20 cellular contexts compared by ENCODE assay signal in the genomic region with DNA sequence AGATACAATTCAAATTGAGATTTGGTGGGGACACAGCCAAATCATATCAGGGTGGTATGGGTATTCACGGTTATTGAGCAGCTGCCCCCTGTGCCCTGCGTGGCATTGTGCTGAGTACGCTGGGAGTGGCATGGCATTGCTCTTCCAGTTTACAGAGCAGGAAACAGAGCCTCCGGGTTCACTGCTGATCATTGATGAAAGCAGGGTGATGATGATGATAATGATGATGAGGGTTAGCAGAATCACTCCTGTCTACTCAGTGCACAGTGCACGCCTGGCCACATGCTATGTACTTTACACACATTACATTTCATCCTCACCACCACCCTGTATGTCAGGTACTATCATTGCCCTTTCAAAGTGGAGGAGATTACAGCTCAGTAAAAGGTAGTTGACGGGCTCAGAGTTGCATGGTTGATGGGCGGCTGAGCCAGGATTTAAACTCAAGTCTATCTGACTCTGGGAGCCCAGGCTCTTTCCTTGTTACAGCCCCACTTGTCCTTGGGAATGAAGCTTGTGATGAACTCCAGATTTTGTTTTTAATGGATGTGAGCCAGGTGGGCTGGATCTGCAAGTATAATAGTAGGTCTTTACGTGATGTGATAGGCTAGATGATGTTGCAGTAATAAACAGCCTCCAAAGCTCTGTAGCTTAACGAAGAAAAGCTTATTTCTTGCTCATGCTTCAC.
DNase-seq lines count a peak whose midpoint lies in the region; ATAC-seq, FAIRE-seq and TF ChIP-seq lines count a peak whose summit lies in the region.
"Had no signal": no experiment of that assay in that cellular context is flagged by ENCODE, and none has a peak within 500 bp of the region (broad histone marks: within the 10 kb centered on the region; RNA-seq: fewer than 3 reads in every experiment).

No MANE protein-coding gene starts in this region.

- H3K27ac ChIP-seq in RWPE1 (peak overlapping the region; percentile 79), kidney (ENCODE audit: low read depth in 2 of 2, low read length in 2 of 2) (peak overlapping the region; percentile 88 to 89), stomach smooth muscle (ENCODE audit: low read length) (peak overlapping the region; percentile 66)
- H3K27ac ChIP-seq: BLaER1 treated with 17β-estradiol and CSF1 and Interleukin-3, amounts not matched to agents 10 nM and 100 nM had no signal

- POLR2A ChIA-PET in RWPE1 (lab: Yijun Ruan, JAX; ENCODE audit: low non-redundant PET) = no interaction called here

- FAIRE-seq in endometrium (lab: Jason Lieb, UNC) (peak; percentile 83), kidney (lab: Jason Lieb, UNC) (no peak)

- no peak for ATAC-seq in mucosa of descending colon
- no peak for ATAC-seq in stimulated activated naive CD8-positive, alpha-beta T cell treated with anti-CD3 and anti-CD28 coated beads, Interleukin-15, Interleukin-2, amounts not matched to agents 100 U/mL and 50 U/mL, for 24 hours

- H3K4me1 ChIP-seq in kidney (ENCODE audit: control insufficient read depth in 1 of 2, insufficient read depth in 1 of 2, low read depth in 1 of 2, low read length in 2 of 2) (peaks cover 76 to 89% of the 10 kb centered on the region in 2 donors), stomach smooth muscle (ENCODE audit: control insufficient read depth, insufficient read depth, low read length) (peaks cover 33% of the 10 kb centered on the region), mucosa of descending colon (ENCODE audit: low read depth) (peaks cover 22% of the 10 kb centered on the region)
- H3K4me1 ChIP-seq: uterus had no signal

- no peaks in the 10 kb centered on the region for H3K27me3 ChIP-seq in stomach smooth muscle (ENCODE audit: control insufficient read depth in 1 of 2, insufficient read depth in 2 of 2, low read length in 2 of 2)
- H3K27me3 ChIP-seq: BLaER1 treated with 17β-estradiol and CSF1 and Interleukin-3, amounts not matched to agents 10 nM and 100 nM; uterus had no signal

- CTCF ChIA-PET in RWPE1 (lab: Yijun Ruan, JAX) = interaction anchor here (0.6 to 1.3 kb wide), 3 partner anchors 24 to 38 kb away, joined by 3 to 8 read pairs (median 3); no protein-coding TSS in a partner anchor

- no peaks in the 10 kb centered on the region for H3K9me3 ChIP-seq in kidney (ENCODE audit: control insufficient read depth in 1 of 2, low read length in 2 of 2)
- no peaks in the 10 kb centered on the region for H3K9me3 ChIP-seq in stomach smooth muscle (ENCODE audit: control insufficient read depth in 2 of 2, low read length in 2 of 2)
- no peaks in the 10 kb centered on the region for H3K9me3 ChIP-seq in mucosa of descending colon
- H3K9me3 ChIP-seq: BLaER1 treated with 17β-estradiol and CSF1 and Interleukin-3, amounts not matched to agents 10 nM and 100 nM; uterus had no signal

- no peaks in the 10 kb centered on the region for H3K36me3 ChIP-seq in kidney (ENCODE audit: control insufficient read depth in 1 of 2, insufficient read depth in 2 of 2, low read length in 2 of 2)
- no peaks in the 10 kb centered on the region for H3K36me3 ChIP-seq in stomach smooth muscle (ENCODE audit: control insufficient read depth in 2 of 2, insufficient read depth in 2 of 2, low read length in 2 of 2)
- no peaks in the 10 kb centered on the region for H3K36me3 ChIP-seq in mucosa of descending colon (ENCODE audit: low read depth)
- H3K36me3 ChIP-seq: BLaER1 treated with 17β-estradiol and CSF1 and Interleukin-3, amounts not matched to agents 10 nM and 100 nM; uterus had no signal

- TF ChIP-seq CTCF in RWPE1 (conservative IDR thresholded peaks at IDR 0.05; ENCODE audit: low read depth) (no peak), kidney (IDR thresholded peaks at IDR 0.05; ENCODE audit: borderline replicate concordance, extremely low read depth, insufficient read depth) (no peak), mucosa of descending colon (IDR thresholded peaks at IDR 0.05) (no peak)

- peak overlapping the region in 1 of 2 donors; percentile 20 for H3K9ac ChIP-seq in kidney (ENCODE audit: low read length in 2 of 2)
- no peak overlapping the region for H3K9ac ChIP-seq in stomach smooth muscle (ENCODE audit: low read length in 2 of 2)
- H3K9ac ChIP-seq: BLaER1 treated with 17β-estradiol and CSF1 and Interleukin-3, amounts not matched to agents 10 nM and 100 nM had no signal

- intact Hi-C loops in kidney (cut with DNase I) = no loop called here
- intact Hi-C loops in mucosa of descending colon (cut with DNase I, micrococcal nuclease) = no loop called here

- DNase-seq in RWPE1 (ENCODE audit: low spot score) = no peak
- DNase-seq in kidney = no peak
- no peak for DNase-seq in midbrain (lab: John Stamatoyannopoulos, UW)
- no peak for DNase-seq in mucosa of descending colon
- no peak for DNase-seq in stimulated activated naive CD8-positive, alpha-beta T cell treated with anti-CD3 and anti-CD28 coated beads, Interleukin-15, Interleukin-2, amounts not matched to agents 100 U/mL and 50 U/mL, for 24 hours
- DNase-seq: activated CD4-positive, alpha-beta T cell treated with anti-CD3 and anti-CD28 coated beads for 4 hours; activated CD8-positive, alpha-beta memory T cell treated with anti-CD3 and anti-CD28 coated beads, Interleukin-2, amount 50 U/mL, for 48 hours; activated naive CD4-positive, alpha-beta T cell treated with anti-CD3 and anti-CD28 coated beads, Interleukin-2, amount 50 U/mL, for 16 hours; central memory CD4-positive, alpha-beta T cell; EL; head of caudate nucleus; naive B cell; NCI-H1694 treated with DMSO at 0.1 percent for 48 hours; SHP77; stimulated activated CD4-positive, alpha-beta T cell treated with anti-CD3 and anti-CD28 coated beads, Interleukin-4, amount 100 ng/mL, for 1 hour; T-helper 9 cell had no signal

- H3K4me3 ChIP-seq in kidney (ENCODE audit: low read length in 2 of 2) (no peak overlapping the region), stomach smooth muscle (ENCODE audit: low read length in 2 of 2) (no peak overlapping the region), mucosa of descending colon (no peak overlapping the region)
- H3K4me3 ChIP-seq: BLaER1 treated with 17β-estradiol and CSF1 and Interleukin-3, amounts not matched to agents 10 nM and 100 nM; uterus had no signal
